ENCODE assay signal across 8 cellular contexts in the genomic region with DNA sequence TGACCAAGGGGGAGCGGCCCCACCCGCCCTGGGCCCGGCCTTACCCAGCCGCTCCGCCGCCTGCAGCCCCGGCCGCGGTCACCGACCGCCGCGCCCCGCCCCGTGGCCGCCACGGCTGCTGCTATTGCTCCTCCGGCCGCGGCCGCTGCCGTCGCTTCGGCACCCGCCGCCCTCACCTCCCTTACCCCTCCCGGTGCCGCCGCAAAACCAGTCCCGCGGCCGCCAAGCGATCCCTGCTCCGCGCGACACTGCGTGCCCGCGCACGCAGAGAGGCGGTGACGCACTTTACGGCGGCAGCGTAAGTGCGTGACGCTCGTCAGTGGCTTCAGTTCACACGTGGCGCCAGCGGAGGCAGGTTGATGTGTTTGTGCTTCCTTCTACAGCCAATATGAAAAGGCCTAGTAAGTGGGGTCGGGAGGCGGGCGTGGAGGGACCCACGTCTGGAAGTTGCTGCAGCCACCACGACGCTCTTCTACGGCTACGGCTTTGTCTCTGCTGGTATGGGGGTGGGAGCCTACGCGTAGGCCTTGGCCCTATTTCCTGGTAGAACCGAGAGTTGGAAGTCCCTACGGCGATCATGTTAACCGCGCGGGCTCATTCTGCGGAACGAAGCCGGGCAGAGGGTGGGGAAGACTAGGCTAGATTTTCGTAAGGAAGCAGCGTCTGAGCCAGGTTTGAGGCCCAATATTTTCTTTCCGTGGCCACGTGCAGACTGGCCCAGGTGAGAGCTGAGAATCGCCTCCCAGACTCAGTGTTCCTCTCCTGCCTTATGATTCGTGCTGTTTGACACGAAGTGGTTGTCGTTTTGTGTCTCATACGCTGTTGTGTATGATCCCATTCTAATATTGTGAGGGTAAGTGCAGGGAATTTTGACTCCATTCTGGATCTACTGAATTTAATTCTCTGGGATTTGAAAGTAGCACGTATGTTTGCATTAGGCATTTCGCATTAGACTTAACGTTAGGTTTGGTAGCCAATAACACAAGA.
DNase-seq lines count a peak whose midpoint lies in the region; ATAC-seq lines count a peak whose summit lies in the region.

A gene with protein sequence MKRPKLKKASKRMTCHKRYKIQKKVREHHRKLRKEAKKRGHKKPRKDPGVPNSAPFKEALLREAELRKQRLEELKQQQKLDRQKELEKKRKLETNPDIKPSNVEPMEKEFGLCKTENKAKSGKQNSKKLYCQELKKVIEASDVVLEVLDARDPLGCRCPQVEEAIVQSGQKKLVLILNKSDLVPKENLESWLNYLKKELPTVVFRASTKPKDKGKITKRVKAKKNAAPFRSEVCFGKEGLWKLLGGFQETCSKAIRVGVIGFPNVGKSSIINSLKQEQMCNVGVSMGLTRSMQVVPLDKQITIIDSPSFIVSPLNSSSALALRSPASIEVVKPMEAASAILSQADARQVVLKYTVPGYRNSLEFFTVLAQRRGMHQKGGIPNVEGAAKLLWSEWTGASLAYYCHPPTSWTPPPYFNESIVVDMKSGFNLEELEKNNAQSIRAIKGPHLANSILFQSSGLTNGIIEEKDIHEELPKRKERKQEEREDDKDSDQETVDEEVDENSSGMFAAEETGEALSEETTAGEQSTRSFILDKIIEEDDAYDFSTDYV (plus strand): TSS at position 328 of the 987 bp plus-strand sequence. CDS start 61 bp downstream, at position 389.
Gene PBRM1 (minus strand): TSS at position 209 of the 987 bp plus-strand sequence.

- DNase-seq in COLO668 (lab: John Stamatoyannopoulos, UW; ENCODE audit: unreplicated experiment) (peak; percentile 94), HS-5 (ENCODE audit: low read depth) (peak; percentile 68), NOMO-1 treated with dmso at 0.1 percent for 144 hours (lab: John Stamatoyannopoulos, UW; ENCODE audit: unreplicated experiment) (peak; percentile 90), memory B cell (ENCODE audit: low spot score in 2 of 2) (peak; percentile 88 to 89)
- DNase-seq in activated CD8-positive, alpha-beta memory T cell treated with anti-CD3 and anti-CD28 coated beads for 48 hours (ENCODE audit: low read depth in 2 of 3, low spot score in 2 of 3) = peak; percentile 74 to 91 (median 79)
- DNase-seq in effector memory CD8-positive, alpha-beta T cell = peak; percentile 87 to 90 (median 87)
- DNase-seq in stimulated activated CD8-positive, alpha-beta memory T cell treated with anti-CD3 and anti-CD28 coated beads, Interleukin-12 subunit alpha, Interleukin-12 subunit beta, amount 100 ng/mL, for 1 hour (ENCODE audit: low read depth) = peak; percentile 86

- ATAC-seq in GM19467 (IDR thresholded peaks at IDR 0.05; ENCODE audit: unreplicated experiment) (peak; percentile 73), memory B cell (ENCODE audit: low read depth) (peak; percentile 79)
- ATAC-seq in effector memory CD8-positive, alpha-beta T cell (replicated peaks) = peak; percentile 82

- H3K27ac Mint-ChIP-seq in effector memory CD8-positive, alpha-beta T cell = peak within 1 kb of the TSS; percentile 98 to 99
- peak within 1 kb of the TSS; percentile 98 for H3K27ac Mint-ChIP-seq in memory B cell

- peaks cover 54% of the 10 kb centered on the region for H3K36me3 Mint-ChIP-seq in effector memory CD8-positive, alpha-beta T cell (ENCODE audit: insufficient read depth)
- H3K36me3 Mint-ChIP-seq in memory B cell = peaks cover 20% of the 10 kb centered on the region

- peaks cover 19 to 34% of the 10 kb centered on the region in 2 donors for H3K4me1 Mint-ChIP-seq in effector memory CD8-positive, alpha-beta T cell (ENCODE audit: low read depth in 2 of 2)
- H3K4me1 Mint-ChIP-seq in memory B cell = peaks cover 17% of the 10 kb centered on the region

- no peaks in the 10 kb centered on the region for H3K27me3 Mint-ChIP-seq in effector memory CD8-positive, alpha-beta T cell
- H3K27me3 Mint-ChIP-seq in memory B cell = no peaks in the 10 kb centered on the region

- H3K9me3 Mint-ChIP-seq in effector memory CD8-positive, alpha-beta T cell = no peaks in the 10 kb centered on the region
- no peaks in the 10 kb centered on the region for H3K9me3 Mint-ChIP-seq in memory B cell

- peak within 1 kb of the TSS; percentile 95 to 96 for H3K4me3 Mint-ChIP-seq in effector memory CD8-positive, alpha-beta T cell
- peak within 1 kb of the TSS; percentile 97 for H3K4me3 Mint-ChIP-seq in memory B cell

Comparison
In these comparisons a context has a peak if more than half of its experiments do, and no peak if none do; other contexts are left out.
1. Peak in every context shown above with its lines: DNase-seq and ATAC-seq.